In the genomic region with DNA sequence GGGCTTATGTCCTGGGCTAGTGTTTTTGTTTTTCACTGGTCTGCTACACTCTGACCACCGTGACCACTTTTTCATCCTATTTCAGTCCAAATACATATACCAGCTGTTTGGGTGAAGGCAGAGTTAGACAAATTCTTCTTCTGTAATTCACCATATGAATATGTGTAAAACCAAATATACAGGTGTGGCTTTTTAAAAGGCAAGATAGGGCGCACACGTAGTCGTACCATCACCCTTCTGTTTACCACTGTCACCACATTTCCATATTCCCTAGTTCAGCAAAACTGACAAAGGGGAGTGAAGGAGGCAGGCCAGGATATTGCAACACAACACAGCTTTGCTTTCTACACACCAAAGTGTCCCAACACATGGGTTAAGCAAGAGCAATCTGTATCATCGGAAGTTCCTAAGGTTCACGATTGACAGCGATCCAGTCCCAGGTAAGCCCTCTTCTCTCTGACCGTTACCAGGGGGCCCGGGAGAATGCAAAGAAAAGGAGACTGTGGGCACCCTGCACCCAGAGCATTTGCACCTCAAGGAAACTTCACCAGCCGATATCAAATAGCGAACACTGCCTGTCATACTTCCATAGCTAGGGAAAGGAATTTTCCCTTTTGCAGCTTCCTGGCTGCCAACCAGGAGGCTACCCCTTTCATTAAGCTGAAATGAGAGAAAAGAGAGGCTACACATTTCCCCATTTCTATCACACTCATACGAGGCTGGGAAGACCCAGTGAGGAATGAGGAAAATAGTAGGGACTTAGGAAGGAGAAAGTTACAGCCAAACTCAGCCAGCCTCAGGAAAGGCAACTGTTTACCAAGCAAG, we compare ENCODE assay signal across 1 cellular context.
TF ChIP-seq lines count a peak whose summit lies in the region.

No MANE protein-coding gene starts in this region.

TF ChIP-seq in HepG2, 621 proteins besides CTCF, POLR2A, EP300 and RAD21 (continued from another document and continues in another):
- TF ChIP-seq, protein P1, sequence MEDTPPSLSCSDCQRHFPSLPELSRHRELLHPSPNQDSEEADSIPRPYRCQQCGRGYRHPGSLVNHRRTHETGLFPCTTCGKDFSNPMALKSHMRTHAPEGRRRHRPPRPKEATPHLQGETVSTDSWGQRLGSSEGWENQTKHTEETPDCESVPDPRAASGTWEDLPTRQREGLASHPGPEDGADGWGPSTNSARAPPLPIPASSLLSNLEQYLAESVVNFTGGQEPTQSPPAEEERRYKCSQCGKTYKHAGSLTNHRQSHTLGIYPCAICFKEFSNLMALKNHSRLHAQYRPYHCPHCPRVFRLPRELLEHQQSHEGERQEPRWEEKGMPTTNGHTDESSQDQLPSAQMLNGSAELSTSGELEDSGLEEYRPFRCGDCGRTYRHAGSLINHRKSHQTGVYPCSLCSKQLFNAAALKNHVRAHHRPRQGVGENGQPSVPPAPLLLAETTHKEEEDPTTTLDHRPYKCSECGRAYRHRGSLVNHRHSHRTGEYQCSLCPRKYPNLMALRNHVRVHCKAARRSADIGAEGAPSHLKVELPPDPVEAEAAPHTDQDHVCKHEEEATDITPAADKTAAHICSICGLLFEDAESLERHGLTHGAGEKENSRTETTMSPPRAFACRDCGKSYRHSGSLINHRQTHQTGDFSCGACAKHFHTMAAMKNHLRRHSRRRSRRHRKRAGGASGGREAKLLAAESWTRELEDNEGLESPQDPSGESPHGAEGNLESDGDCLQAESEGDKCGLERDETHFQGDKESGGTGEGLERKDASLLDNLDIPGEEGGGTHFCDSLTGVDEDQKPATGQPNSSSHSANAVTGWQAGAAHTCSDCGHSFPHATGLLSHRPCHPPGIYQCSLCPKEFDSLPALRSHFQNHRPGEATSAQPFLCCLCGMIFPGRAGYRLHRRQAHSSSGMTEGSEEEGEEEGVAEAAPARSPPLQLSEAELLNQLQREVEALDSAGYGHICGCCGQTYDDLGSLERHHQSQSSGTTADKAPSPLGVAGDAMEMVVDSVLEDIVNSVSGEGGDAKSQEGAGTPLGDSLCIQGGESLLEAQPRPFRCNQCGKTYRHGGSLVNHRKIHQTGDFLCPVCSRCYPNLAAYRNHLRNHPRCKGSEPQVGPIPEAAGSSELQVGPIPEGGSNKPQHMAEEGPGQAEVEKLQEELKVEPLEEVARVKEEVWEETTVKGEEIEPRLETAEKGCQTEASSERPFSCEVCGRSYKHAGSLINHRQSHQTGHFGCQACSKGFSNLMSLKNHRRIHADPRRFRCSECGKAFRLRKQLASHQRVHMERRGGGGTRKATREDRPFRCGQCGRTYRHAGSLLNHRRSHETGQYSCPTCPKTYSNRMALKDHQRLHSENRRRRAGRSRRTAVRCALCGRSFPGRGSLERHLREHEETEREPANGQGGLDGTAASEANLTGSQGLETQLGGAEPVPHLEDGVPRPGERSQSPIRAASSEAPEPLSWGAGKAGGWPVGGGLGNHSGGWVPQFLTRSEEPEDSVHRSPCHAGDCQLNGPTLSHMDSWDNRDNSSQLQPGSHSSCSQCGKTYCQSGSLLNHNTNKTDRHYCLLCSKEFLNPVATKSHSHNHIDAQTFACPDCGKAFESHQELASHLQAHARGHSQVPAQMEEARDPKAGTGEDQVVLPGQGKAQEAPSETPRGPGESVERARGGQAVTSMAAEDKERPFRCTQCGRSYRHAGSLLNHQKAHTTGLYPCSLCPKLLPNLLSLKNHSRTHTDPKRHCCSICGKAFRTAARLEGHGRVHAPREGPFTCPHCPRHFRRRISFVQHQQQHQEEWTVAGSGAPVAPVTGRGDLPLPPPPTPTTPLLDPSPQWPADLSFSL (CRISPR knock-in tag; IDR thresholded peaks at IDR 0.05), result peak; percentile 93
- TF ChIP-seq ZEB1 (IDR thresholded peaks at IDR 0.05; ENCODE audit: insufficient replicate concordance, low read depth) (no peak), FOXA3 (CRISPR knock-in tag; IDR thresholded peaks at IDR 0.05) (peak; percentile 86), SOX6 (IDR thresholded peaks at IDR 0.05) (no peak), SOX6 (CRISPR knock-in tag; IDR thresholded peaks at IDR 0.05) (peak; percentile 80), ZBTB21 (CRISPR knock-in tag; IDR thresholded peaks at IDR 0.05) (no peak), HOXA3 (CRISPR knock-in tag; IDR thresholded peaks at IDR 0.05) (peak; percentile 64), GFI1 (CRISPR knock-in tag; IDR thresholded peaks at IDR 0.05; ENCODE audit: borderline replicate concordance) (peak; percentile 78; the same call in 1 of the 2 replicates), HOXA9 (CRISPR knock-in tag; IDR thresholded peaks at IDR 0.05; ENCODE audit: borderline replicate concordance) (no peak), MAFK (conservative IDR thresholded peaks at IDR 0.05 in 1 of 2, IDR thresholded peaks at IDR 0.05 in 1 of 2; ENCODE audit: low read length in 2 of 2) (peak; percentile 89 to 96), TSC22D2 (CRISPR knock-in tag; IDR thresholded peaks at IDR 0.05; ENCODE audit: borderline replicate concordance) (no peak), ZFP90 (CRISPR knock-in tag; IDR thresholded peaks at IDR 0.05; ENCODE audit: borderline replicate concordance) (0 out of 2 replicates have a peak, but pooled peaks have one; percentile 38), MIXL1 (CRISPR knock-in tag; IDR thresholded peaks at IDR 0.05) (peak; percentile 60; the same call in 1 of the 2 replicates), SP5 (CRISPR knock-in tag; IDR thresholded peaks at IDR 0.05; ENCODE audit: borderline replicate concordance, low read depth) (0 out of 2 replicates have a peak, but pooled peaks have one; percentile 43), HMG20A (CRISPR knock-in tag; IDR thresholded peaks at IDR 0.05; ENCODE audit: borderline replicate concordance) (peak; percentile 51; the same call in 1 of the 2 replicates), RXRB (CRISPR knock-in tag; IDR thresholded peaks at IDR 0.05; ENCODE audit: borderline replicate concordance) (peak; percentile 73; the same call in 1 of the 2 replicates), ZNF251 (CRISPR knock-in tag; IDR thresholded peaks at IDR 0.05) (no peak), TEAD3 (CRISPR knock-in tag; optimal IDR thresholded peaks at IDR 0.05; ENCODE audit: borderline replicate concordance) (peak; percentile 62), ZNF644 (CRISPR knock-in tag; IDR thresholded peaks at IDR 0.05; ENCODE audit: low read depth) (peak; percentile 68; the same call in 1 of the 2 replicates), ISL2 (CRISPR knock-in tag; IDR thresholded peaks at IDR 0.05) (peak; percentile 36; the same call in 1 of the 2 replicates)
- TF ChIP-seq, protein P2, sequence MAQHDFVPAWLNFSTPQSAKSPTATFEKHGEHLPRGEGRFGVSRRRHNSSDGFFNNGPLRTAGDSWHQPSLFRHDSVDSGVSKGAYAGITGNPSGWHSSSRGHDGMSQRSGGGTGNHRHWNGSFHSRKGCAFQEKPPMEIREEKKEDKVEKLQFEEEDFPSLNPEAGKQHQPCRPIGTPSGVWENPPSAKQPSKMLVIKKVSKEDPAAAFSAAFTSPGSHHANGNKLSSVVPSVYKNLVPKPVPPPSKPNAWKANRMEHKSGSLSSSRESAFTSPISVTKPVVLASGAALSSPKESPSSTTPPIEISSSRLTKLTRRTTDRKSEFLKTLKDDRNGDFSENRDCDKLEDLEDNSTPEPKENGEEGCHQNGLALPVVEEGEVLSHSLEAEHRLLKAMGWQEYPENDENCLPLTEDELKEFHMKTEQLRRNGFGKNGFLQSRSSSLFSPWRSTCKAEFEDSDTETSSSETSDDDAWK (CRISPR knock-in tag; IDR thresholded peaks at IDR 0.05), result no peak
- TF ChIP-seq, protein P3, sequence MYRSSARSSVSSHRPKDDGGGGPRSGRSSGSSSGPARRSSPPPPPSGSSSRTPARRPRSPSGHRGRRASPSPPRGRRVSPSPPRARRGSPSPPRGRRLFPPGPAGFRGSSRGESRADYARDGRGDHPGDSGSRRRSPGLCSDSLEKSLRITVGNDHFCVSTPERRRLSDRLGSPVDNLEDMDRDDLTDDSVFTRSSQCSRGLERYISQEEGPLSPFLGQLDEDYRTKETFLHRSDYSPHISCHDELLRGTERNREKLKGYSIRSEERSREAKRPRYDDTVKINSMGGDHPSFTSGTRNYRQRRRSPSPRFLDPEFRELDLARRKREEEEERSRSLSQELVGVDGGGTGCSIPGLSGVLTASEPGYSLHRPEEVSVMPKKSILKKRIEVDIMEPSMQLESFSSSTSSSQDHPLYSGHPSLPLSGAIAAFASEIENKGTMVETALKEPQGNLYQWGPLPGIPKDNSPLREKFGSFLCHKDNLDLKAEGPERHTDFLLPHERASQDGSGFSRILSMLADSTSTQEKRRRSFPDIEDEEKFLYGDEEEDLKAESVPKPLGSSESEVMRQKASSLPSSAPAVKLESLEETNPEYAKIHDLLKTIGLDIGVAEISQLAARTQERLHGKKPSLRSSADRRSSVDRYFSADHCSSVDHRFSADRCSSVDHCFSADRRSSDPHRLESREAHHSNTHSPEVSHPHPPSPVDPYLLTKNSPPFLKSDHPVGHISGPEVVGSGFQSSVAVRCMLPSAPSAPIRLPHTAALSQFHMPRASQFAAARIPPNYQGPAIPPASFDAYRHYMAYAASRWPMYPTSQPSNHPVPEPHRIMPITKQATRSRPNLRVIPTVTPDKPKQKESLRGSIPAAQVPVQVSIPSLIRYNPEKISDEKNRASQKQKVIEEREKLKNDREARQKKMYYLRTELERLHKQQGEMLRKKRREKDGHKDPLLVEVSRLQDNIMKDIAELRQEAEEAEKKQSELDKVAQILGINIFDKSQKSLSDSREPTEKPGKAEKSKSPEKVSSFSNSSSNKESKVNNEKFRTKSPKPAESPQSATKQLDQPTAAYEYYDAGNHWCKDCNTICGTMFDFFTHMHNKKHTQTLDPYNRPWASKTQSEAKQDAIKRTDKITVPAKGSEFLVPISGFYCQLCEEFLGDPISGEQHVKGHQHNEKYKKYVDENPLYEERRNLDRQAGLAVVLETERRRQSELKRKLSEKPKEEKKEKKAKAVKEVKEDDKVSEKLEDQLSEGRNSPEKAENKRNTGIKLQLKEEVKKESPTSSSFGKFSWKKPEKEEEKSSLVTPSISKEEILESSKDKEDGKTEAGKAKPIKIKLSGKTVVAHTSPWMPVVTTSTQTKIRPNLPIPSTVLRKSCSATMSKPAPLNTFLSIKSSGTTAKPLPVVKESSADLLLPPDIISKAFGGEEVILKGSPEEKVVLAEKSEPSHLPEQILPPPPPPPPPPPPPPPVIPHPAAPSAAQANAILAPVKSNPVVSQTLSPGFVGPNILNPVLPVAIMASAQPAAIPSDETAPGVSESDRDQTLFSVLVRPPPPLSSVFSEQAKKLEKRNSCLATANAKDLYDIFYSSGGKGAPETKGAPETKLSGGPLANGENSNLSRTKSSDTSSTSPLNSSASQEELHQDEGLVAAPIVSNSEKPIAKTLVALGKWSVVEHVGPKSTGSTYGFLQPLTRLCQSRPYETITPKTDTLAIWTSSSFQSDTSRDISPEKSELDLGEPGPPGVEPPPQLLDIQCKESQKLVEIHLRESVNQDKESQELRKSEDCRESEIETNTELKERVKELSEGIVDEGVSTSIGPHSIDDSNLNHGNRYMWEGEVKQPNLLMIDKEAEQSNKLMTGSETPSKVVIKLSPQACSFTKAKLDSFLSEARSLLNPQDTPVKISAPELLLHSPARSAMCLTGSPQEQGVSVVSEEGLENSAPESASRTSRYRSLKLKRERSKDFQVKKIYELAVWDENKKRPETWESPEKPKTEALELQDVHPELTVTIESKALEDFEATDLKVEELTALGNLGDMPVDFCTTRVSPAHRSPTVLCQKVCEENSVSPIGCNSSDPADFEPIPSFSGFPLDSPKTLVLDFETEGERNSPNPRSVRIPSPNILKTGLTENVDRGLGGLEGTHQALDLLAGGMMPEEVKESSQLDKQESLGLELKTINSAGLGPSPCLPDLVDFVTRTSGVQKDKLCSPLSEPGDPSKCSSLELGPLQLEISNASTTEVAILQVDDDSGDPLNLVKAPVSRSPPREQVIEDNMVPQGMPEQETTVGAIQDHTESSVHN (CRISPR knock-in tag; IDR thresholded peaks at IDR 0.05), result no peak
- TF ChIP-seq, protein P4, sequence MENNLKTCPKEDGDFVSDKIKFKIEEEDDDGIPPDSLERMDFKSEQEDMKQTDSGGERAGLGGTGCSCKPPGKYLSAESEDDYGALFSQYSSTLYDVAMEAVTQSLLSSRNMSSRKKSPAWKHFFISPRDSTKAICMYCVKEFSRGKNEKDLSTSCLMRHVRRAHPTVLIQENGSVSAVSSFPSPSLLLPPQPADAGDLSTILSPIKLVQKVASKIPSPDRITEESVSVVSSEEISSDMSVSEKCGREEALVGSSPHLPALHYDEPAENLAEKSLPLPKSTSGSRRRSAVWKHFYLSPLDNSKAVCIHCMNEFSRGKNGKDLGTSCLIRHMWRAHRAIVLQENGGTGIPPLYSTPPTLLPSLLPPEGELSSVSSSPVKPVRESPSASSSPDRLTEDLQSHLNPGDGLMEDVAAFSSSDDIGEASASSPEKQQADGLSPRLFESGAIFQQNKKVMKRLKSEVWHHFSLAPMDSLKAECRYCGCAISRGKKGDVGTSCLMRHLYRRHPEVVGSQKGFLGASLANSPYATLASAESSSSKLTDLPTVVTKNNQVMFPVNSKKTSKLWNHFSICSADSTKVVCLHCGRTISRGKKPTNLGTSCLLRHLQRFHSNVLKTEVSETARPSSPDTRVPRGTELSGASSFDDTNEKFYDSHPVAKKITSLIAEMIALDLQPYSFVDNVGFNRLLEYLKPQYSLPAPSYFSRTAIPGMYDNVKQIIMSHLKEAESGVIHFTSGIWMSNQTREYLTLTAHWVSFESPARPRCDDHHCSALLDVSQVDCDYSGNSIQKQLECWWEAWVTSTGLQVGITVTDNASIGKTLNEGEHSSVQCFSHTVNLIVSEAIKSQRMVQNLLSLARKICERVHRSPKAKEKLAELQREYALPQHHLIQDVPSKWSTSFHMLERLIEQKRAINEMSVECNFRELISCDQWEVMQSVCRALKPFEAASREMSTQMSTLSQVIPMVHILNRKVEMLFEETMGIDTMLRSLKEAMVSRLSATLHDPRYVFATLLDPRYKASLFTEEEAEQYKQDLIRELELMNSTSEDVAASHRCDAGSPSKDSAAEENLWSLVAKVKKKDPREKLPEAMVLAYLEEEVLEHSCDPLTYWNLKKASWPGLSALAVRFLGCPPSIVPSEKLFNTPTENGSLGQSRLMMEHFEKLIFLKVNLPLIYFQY (CRISPR knock-in tag; IDR thresholded peaks at IDR 0.05; ENCODE audit: borderline replicate concordance), result 0 out of 2 replicates have a peak, but pooled peaks have one; percentile 50
- TF ChIP-seq, protein P5, sequence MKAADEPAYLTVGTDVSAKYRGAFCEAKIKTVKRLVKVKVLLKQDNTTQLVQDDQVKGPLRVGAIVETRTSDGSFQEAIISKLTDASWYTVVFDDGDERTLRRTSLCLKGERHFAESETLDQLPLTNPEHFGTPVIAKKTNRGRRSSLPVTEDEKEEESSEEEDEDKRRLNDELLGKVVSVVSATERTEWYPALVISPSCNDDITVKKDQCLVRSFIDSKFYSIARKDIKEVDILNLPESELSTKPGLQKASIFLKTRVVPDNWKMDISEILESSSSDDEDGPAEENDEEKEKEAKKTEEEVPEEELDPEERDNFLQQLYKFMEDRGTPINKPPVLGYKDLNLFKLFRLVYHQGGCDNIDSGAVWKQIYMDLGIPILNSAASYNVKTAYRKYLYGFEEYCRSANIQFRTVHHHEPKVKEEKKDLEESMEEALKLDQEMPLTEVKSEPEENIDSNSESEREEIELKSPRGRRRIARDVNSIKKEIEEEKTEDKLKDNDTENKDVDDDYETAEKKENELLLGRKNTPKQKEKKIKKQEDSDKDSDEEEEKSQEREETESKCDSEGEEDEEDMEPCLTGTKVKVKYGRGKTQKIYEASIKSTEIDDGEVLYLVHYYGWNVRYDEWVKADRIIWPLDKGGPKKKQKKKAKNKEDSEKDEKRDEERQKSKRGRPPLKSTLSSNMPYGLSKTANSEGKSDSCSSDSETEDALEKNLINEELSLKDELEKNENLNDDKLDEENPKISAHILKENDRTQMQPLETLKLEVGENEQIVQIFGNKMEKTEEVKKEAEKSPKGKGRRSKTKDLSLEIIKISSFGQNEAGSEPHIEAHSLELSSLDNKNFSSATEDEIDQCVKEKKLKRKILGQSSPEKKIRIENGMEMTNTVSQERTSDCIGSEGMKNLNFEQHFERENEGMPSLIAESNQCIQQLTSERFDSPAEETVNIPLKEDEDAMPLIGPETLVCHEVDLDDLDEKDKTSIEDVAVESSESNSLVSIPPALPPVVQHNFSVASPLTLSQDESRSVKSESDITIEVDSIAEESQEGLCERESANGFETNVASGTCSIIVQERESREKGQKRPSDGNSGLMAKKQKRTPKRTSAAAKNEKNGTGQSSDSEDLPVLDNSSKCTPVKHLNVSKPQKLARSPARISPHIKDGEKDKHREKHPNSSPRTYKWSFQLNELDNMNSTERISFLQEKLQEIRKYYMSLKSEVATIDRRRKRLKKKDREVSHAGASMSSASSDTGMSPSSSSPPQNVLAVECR (CRISPR knock-in tag; IDR thresholded peaks at IDR 0.05; ENCODE audit: borderline replicate concordance), result peak; percentile 83
